In the genomic region with DNA sequence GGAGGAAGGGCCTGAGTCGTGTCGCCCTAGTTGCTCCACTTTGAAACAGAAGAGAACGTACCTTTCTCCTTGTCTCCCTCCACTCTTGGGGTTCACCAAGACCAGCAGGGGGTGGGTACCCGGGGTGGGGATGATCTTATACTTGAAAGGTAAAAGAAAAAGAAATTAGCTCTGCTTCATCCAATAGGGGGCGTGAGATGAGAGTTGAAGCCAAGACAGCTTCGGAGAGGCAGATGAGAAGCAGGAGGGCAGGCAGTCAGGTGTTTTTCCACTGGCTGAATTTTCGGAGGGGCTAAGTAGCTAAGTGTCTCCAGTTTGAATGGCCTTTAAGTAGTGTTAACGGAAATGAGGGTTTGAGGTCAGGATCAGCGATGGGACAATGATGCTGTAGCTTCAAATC, we compare ENCODE assay signal across 11 cellular contexts.
DNase-seq lines count a peak whose midpoint lies in the region; ATAC-seq and TF ChIP-seq lines count a peak whose summit lies in the region.
"Had no signal": no experiment of that assay in that cellular context is flagged by ENCODE, and none has a peak within 500 bp of the region (broad histone marks: within the 10 kb centered on the region; RNA-seq: fewer than 3 reads in every experiment).

No MANE protein-coding gene starts in this region.

- peak; percentile 74 for DNase-seq in DMS 273 (lab: John Stamatoyannopoulos, UW; ENCODE audit: unreplicated experiment)
- DNase-seq in DMS 273 treated with DMSO at 0.1 percent for 48 hours (lab: John Stamatoyannopoulos, UW): no peak
- DNase-seq in IMR-90: no peak
- DNase-seq in WTC11 (ENCODE audit: low spot score): peak; percentile 40
- peak; percentile 19 for DNase-seq in left kidney (ENCODE audit: low read depth, low spot score)
- no peak for DNase-seq in ascending aorta (ENCODE audit: low spot score in 2 of 2)
- no peak for DNase-seq in stimulated activated naive CD8-positive, alpha-beta T cell treated with anti-CD3 and anti-CD28 coated beads, Interleukin-15, Interleukin-2, amounts not matched to agents 100 U/mL and 50 U/mL, for 24 hours
- DNase-seq: 8988T, activated gamma-delta T cell had no signal

- dilution Hi-C loops in IMR-90 (cut with HindIII; ENCODE audit: low sequenced_read_pairs, unreplicated experiment): no loop called here

- no peak overlapping the region for H2BK15ac ChIP-seq in IMR-90 (ENCODE audit: low read depth, low read length)

- no peak overlapping the region for H2AK9ac ChIP-seq in IMR-90 (replicated peaks; ENCODE audit: low read depth, low read length, poor library complexity)

- peak; percentile 19; the same call in 1 of the 2 replicates for TF ChIP-seq CTCF in IMR-90 (conservative IDR thresholded peaks at IDR 0.05; ENCODE audit: low read depth, low read length)
- 0 out of 2 replicates have a peak, but pooled peaks have one; percentile 42 for TF ChIP-seq CTCF in WTC11 (IDR thresholded peaks at IDR 0.05)
- peak in 1 of 3 experiments; percentile 11 for TF ChIP-seq CTCF in ascending aorta (IDR thresholded peaks at IDR 0.05)

- no peak overlapping the region for H2BK120ac ChIP-seq in IMR-90 (ENCODE audit: low read depth, low read length)

- H3K9ac ChIP-seq in IMR-90 (ENCODE audit: low read depth, low read length): no peak overlapping the region

- H3K79me1 ChIP-seq in IMR-90 (ENCODE audit: low read depth in 1 of 2, low read length in 2 of 2): no peaks in the 10 kb centered on the region

- no peak overlapping the region for H3K4ac ChIP-seq in IMR-90 (ENCODE audit: low read depth, low read length)

- ATAC-seq in IMR-90 (ENCODE audit: low read depth) (no peak), WTC11 (peak; percentile 5), HG03159 (IDR thresholded peaks at IDR 0.05; ENCODE audit: unreplicated experiment) (no peak)
- ATAC-seq in stimulated activated naive CD8-positive, alpha-beta T cell treated with anti-CD3 and anti-CD28 coated beads, Interleukin-15, Interleukin-2, amounts not matched to agents 100 U/mL and 50 U/mL, for 24 hours: no peak

- H2AK5ac ChIP-seq in IMR-90 (ENCODE audit: low read depth, low read length): no peak overlapping the region

- H3K14ac ChIP-seq in IMR-90 (replicated peaks; ENCODE audit: low read depth, low read length): no peak overlapping the region

- in situ Hi-C loops in IMR-90 (cut with MboI; ENCODE audit: low sequenced_read_pairs): loop anchor here (5.0 to 25.0 kb wide), 2 partner anchors 276 to 599 kb away; no protein-coding TSS in a partner anchor

- no peak overlapping the region for H2BK20ac ChIP-seq in IMR-90 (ENCODE audit: low read depth, low read length)

- H3K4me3 ChIP-seq in IMR-90 (ENCODE audit: insufficient read depth, low read depth, low read length) (no peak overlapping the region), ascending aorta (no peak overlapping the region)
- H3K4me3 ChIP-seq: skin epidermis had no signal

- BruUV-seq in IMR-90 (replicated peaks; lab: Mats Ljungman, UMichigan): no TSS peak

- no peaks in the 10 kb centered on the region for H3K27me3 Mint-ChIP-seq in WTC11 (ENCODE audit: low read depth)

- H2BK5ac ChIP-seq in IMR-90 (ENCODE audit: low read depth, low read length, poor library complexity, severe bottlenecking): no peak overlapping the region

- no peak overlapping the region for H3K4me2 ChIP-seq in IMR-90 (ENCODE audit: low read depth, low read length)

- H3K9me3 Mint-ChIP-seq in WTC11: no peaks in the 10 kb centered on the region

- H4K91ac ChIP-seq in IMR-90 (ENCODE audit: insufficient read depth, low read depth, low read length): no peak overlapping the region

- H3K36me3 Mint-ChIP-seq in WTC11: no peaks in the 10 kb centered on the region

- H3K36me3 ChIP-seq in IMR-90 (ENCODE audit: control insufficient read depth, insufficient read depth, low read length): no peaks in the 10 kb centered on the region
- H3K36me3 ChIP-seq in ascending aorta: peaks cover 0 to 5% of the 10 kb centered on the region in 2 donors

- H4K20me1 ChIP-seq in IMR-90 (ENCODE audit: insufficient read depth, low read length): no peaks in the 10 kb centered on the region

- H3K27ac Mint-ChIP-seq in WTC11: no peak overlapping the region

- intact Hi-C loops in IMR-90 (cut with micrococcal nuclease): loop anchor here (10.0 kb wide), 1 partner anchor 563 kb away; no protein-coding TSS in a partner anchor
- intact Hi-C loops in ascending aorta (cut with DNase I): no loop called here

- CTCF ChIA-PET in IMR-90 (lab: Yijun Ruan, JAX) (interaction anchor here (0.5 to 1.1 kb wide), 3 partner anchors 8 to 16 kb away, joined by 3 to 4 read pairs (median 3); no protein-coding TSS in a partner anchor), WTC11 (lab: Charles Lee) (interaction anchor here (0.6 to 6.5 kb wide), 52 partner anchors 8 to 560 kb away, joined by 3 to 117 read pairs (median 4); no protein-coding TSS in a partner anchor)

- H2AFZ ChIP-seq in IMR-90 (replicated peaks; ENCODE audit: low read length, poor library complexity): no peak overlapping the region

- POLR2A ChIA-PET in IMR-90 (lab: Charles Lee; ENCODE audit: unreplicated experiment) (no interaction called here), WTC11 (lab: Charles Lee) (interaction anchor here (1.1 kb wide), 1 partner anchor 11 kb away, joined by 3 read pairs; no protein-coding TSS in a partner anchor)

- no peak overlapping the region for H3K23ac ChIP-seq in IMR-90 (ENCODE audit: low read depth, low read length)

- H3K9me1 ChIP-seq in IMR-90 (ENCODE audit: insufficient read depth, low read length): no peaks in the 10 kb centered on the region

- no peak overlapping the region for H4K5ac ChIP-seq in IMR-90 (ENCODE audit: low read depth, low read length)

- TF ChIP-seq RAD21 in IMR-90 (IDR thresholded peaks at IDR 0.05; ENCODE audit: low read length): no peak

- H3K4me1 ChIP-seq in IMR-90 (ENCODE audit: control insufficient read depth, insufficient read depth, low read length): no peaks in the 10 kb centered on the region
- H3K4me1 ChIP-seq in ascending aorta: peaks cover 0 to 2% of the 10 kb centered on the region in 2 donors

- no peak for TF ChIP-seq POLR2A in IMR-90 (IDR thresholded peaks at IDR 0.05; ENCODE audit: low read depth, low read length)

- H3K27me3 ChIP-seq in IMR-90 (ENCODE audit: control insufficient read depth, insufficient read depth, low read length) (peaks cover 13% of the 10 kb centered on the region), ascending aorta (no peaks in the 10 kb centered on the region)

- no peak overlapping the region for H3K4me3 Mint-ChIP-seq in WTC11

- H3K9me3 ChIP-seq in IMR-90 (ENCODE audit: control insufficient read depth, insufficient read depth, low read length): no peaks in the 10 kb centered on the region
- no peaks in the 10 kb centered on the region for H3K9me3 ChIP-seq in ascending aorta

- no peak overlapping the region for H3K27ac ChIP-seq in IMR-90 (ENCODE audit: insufficient read depth, low read length)
- H3K27ac ChIP-seq in ascending aorta: no peak overlapping the region
- H3K27ac ChIP-seq: skin epidermis had no signal

- WGBS in IMR-90 (ENCODE audit: extremely low coverage in 2 of 2, insufficient read length in 1 of 2), 2 experiments: 47% methylated on average over 6 of the region's 9 CpGs; no CpG with 5 or more reads in 1 of the 2 experiments

- no peak overlapping the region for H3K56ac ChIP-seq in IMR-90 (ENCODE audit: extremely low read depth, insufficient read depth, low read length)

- H3K18ac ChIP-seq in IMR-90 (ENCODE audit: low read depth, low read length): no peak overlapping the region

- H4K8ac ChIP-seq in IMR-90 (ENCODE audit: low read depth in 2 of 2, low read length in 2 of 2): no peak overlapping the region

- H3K4me1 Mint-ChIP-seq in WTC11: peaks cover 27% of the 10 kb centered on the region

TF ChIP-seq in IMR-90, 13 proteins besides CTCF, POLR2A, EP300 and RAD21 (continues in another document):
- TF ChIP-seq MAFK (IDR thresholded peaks at IDR 0.05; ENCODE audit: low read depth, low read length) (no peak), RFX5 (IDR thresholded peaks at IDR 0.05; ENCODE audit: low read depth, low read length) (no peak), SMC3 (IDR thresholded peaks at IDR 0.05; ENCODE audit: low read depth, low read length) (no peak)
- TF ChIP-seq, protein P1, sequence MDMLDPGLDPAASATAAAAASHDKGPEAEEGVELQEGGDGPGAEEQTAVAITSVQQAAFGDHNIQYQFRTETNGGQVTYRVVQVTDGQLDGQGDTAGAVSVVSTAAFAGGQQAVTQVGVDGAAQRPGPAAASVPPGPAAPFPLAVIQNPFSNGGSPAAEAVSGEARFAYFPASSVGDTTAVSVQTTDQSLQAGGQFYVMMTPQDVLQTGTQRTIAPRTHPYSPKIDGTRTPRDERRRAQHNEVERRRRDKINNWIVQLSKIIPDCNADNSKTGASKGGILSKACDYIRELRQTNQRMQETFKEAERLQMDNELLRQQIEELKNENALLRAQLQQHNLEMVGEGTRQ (IDR thresholded peaks at IDR 0.05; ENCODE audit: low read depth, low read length): no peak

TF ChIP-seq in WTC11, 78 proteins besides CTCF, POLR2A, EP300 and RAD21 (continues in another document):
- TF ChIP-seq GRHL2 (CRISPR knock-in tag; IDR thresholded peaks at IDR 0.05; ENCODE audit: insufficient replicate concordance, severe bottlenecking): no peak
- TF ChIP-seq CBFB (CRISPR knock-in tag; IDR thresholded peaks at IDR 0.05; ENCODE audit: low read depth): no peak
- TF ChIP-seq JAZF1 (CRISPR knock-in tag; IDR thresholded peaks at IDR 0.05): no peak
- no peak for TF ChIP-seq ZNF317 (CRISPR knock-in tag; IDR thresholded peaks at IDR 0.05; ENCODE audit: borderline replicate concordance, low read depth)
- no peak for TF ChIP-seq CREB1 (CRISPR knock-in tag; IDR thresholded peaks at IDR 0.05)
- TF ChIP-seq NFATC4 (CRISPR knock-in tag; IDR thresholded peaks at IDR 0.05): no peak
- TF ChIP-seq ZNF232 (CRISPR knock-in tag; IDR thresholded peaks at IDR 0.05): no peak
- TF ChIP-seq, protein P2, sequence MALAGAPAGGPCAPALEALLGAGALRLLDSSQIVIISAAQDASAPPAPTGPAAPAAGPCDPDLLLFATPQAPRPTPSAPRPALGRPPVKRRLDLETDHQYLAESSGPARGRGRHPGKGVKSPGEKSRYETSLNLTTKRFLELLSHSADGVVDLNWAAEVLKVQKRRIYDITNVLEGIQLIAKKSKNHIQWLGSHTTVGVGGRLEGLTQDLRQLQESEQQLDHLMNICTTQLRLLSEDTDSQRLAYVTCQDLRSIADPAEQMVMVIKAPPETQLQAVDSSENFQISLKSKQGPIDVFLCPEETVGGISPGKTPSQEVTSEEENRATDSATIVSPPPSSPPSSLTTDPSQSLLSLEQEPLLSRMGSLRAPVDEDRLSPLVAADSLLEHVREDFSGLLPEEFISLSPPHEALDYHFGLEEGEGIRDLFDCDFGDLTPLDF (CRISPR knock-in tag; IDR thresholded peaks at IDR 0.05): no peak

Comparison
In these comparisons a context has a peak if more than half of its experiments do, and no peak if none do; other contexts are left out.
1. DNase-seq: peak in DMS 273 (single experiment), WTC11 (single experiment) and left kidney (single experiment); none in DMS 273 treated with DMSO at 0.1 percent for 48 hours (single experiment), IMR-90 (single experiment), ascending aorta (0 of 2) and stimulated activated naive CD8-positive, alpha-beta T cell treated with anti-CD3 and anti-CD28 coated beads, Interleukin-15, Interleukin-2, amounts not matched to agents 100 U/mL and 50 U/mL, for 24 hours (single experiment).